In the genomic region with DNA sequence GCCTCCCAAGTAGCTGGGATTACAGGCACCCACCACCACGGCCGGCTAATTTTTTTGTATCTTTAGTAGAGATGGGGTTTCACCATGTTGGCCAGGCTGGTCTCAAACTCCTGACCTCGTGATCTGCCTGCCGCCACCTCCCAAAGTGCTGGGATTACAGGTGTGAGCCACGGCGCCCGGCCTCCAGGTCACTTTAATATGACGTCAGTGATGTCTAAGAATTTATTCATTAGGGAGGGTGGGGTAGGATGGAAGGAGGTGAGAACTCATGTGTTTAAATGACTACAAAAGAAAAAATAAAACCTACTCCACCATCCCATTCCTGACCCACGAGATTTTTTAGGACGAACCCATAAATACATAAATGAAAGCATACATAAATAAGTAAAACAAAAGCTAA, we compare ENCODE assay signal across 6 cellular contexts. TPM values are rescaled to one million over a fixed set of nuclear protein-coding genes. Genes with fewer than 3 reads are reported as not detected.
"Had no signal": no experiment of that assay in that cellular context is flagged by ENCODE, and none has a peak within 500 bp of the region (broad histone marks: within the 10 kb centered on the region; RNA-seq: fewer than 3 reads in every experiment).

No MANE protein-coding gene starts in this region.

RNA-seq across cellular contexts. Expression of a gene that starts 2.7 kb away (rescaled TPM):
- total RNA-seq: stomach, suprapubic skin, tibial nerve, urinary bladder, uterus, vagina had no signal
- polyA plus RNA-seq: stomach had no signal
